20 cellular contexts compared by ENCODE assay signal in genomic region chr10:76868088-76868949, GRCh38.
DNase-seq lines count a peak whose midpoint lies in the region; ATAC-seq and TF ChIP-seq lines count a peak whose summit lies in the region.
"Had no signal": no experiment of that assay in that cellular context is flagged by ENCODE, and none has a peak within 500 bp of the region (broad histone marks: within the 10 kb centered on the region; RNA-seq: fewer than 3 reads in every experiment).

No MANE protein-coding gene starts in this region.

- H3K27ac ChIP-seq in ovary: no peak overlapping the region
- H3K27ac ChIP-seq: 22Rv1, lower lobe of right lung, WERI-Rb-1 had no signal

- peaks cover 0 to 3% of the 10 kb centered on the region in 2 donors for H3K9me3 Mint-ChIP-seq in stimulated activated naive B cell treated with anti-CD40 and anti-IgM and Interleukin-4, amounts not matched to agents 10 μg/mL and 1 μg/mL and 100 μg/mL, for 72 hours
- H3K9me3 Mint-ChIP-seq: T-helper 1 cell treated with Interleukin-12 subunit alpha and Interleukin-12 subunit beta and Interleukin-4 antibody, amounts not matched to agents 30 μg/mL and 1 μg/mL, for 36 hours had no signal

- no peak for ATAC-seq in stimulated activated naive B cell treated with anti-CD40 and anti-IgM and Interleukin-4, amounts not matched to agents 10 μg/mL and 1 μg/mL and 100 μg/mL, for 72 hours (replicated peaks)
- no peak for ATAC-seq in GM19351 (IDR thresholded peaks at IDR 0.05; ENCODE audit: unreplicated experiment)
- ATAC-seq: lower lobe of right lung, Right ventricle myocardium inferior had no signal

- H3K4me3 Mint-ChIP-seq in stimulated activated naive B cell treated with anti-CD40 and anti-IgM and Interleukin-4, amounts not matched to agents 10 μg/mL and 1 μg/mL and 100 μg/mL, for 72 hours: no peak overlapping the region
- H3K4me3 Mint-ChIP-seq: activated CD4-positive, alpha-beta memory T cell treated with anti-CD3 and anti-CD28 coated beads for 36 hours; activated naive CD4-positive, alpha-beta T cell treated with anti-CD3 and anti-CD28 coated beads, Interleukin-2, amount 10 ng/mL, durations not matched to agents 7 days and 5 days; T-helper 1 cell treated with Interleukin-12 subunit alpha and Interleukin-12 subunit beta and Interleukin-4 antibody, amounts not matched to agents 30 μg/mL and 1 μg/mL, for 36 hours had no signal

- WGBS in ovary, 3 donors: 46 to 60% (median 56%) methylated on average over 4 of the region's 4 CpGs

- H3K4me1 Mint-ChIP-seq in stimulated activated naive B cell treated with anti-CD40 and anti-IgM and Interleukin-4, amounts not matched to agents 10 μg/mL and 1 μg/mL and 100 μg/mL, for 72 hours: no peaks in the 10 kb centered on the region
- H3K4me1 Mint-ChIP-seq: activated naive CD4-positive, alpha-beta T cell treated with anti-CD3 and anti-CD28 coated beads, Interleukin-2, amount 10 ng/mL, durations not matched to agents 7 days and 5 days had no signal

- H3K4me3 ChIP-seq in ovary: no peak overlapping the region
- H3K4me3 ChIP-seq: lower lobe of right lung had no signal

- H3K27me3 ChIP-seq in ovary: no peaks in the 10 kb centered on the region

- DNase-seq in DMS 273 (lab: John Stamatoyannopoulos, UW; ENCODE audit: unreplicated experiment): peak; percentile 63
- no peak for DNase-seq in DMS 273 treated with DMSO at 0.1 percent for 48 hours (lab: John Stamatoyannopoulos, UW)
- DNase-seq in NCI-H1694 treated with DMSO at 0.1 percent for 48 hours (lab: John Stamatoyannopoulos, UW): peak; percentile 43
- DNase-seq in fibroblast of peridontal ligament (ENCODE audit: extremely low read depth): peak; percentile 91
- DNase-seq in stimulated activated naive B cell treated with anti-CD40 and anti-IgM and Interleukin-4, amounts not matched to agents 10 μg/mL and 1 μg/mL and 100 μg/mL, for 72 hours: no peak
- DNase-seq in ovary: no peak
- no peak for DNase-seq in SW 1271 (lab: John Stamatoyannopoulos, UW)
- DNase-seq: activated CD4-positive, alpha-beta memory T cell treated with anti-CD3 and anti-CD28 coated beads for 36 hours; activated naive CD4-positive, alpha-beta T cell treated with anti-CD3 and anti-CD28 coated beads, Interleukin-2, amount 10 ng/mL, durations not matched to agents 7 days and 5 days; DMS79; GOT3; lower lobe of right lung; NCI-H2029; stimulated activated CD4-positive, alpha-beta T cell treated with anti-CD3 and anti-CD28 coated beads, Interleukin-4, amount 100 ng/mL, for 1 hour; substantia nigra; WERI-Rb-1 had no signal

- H3K9me3 ChIP-seq in ovary: no peaks in the 10 kb centered on the region
- H3K9me3 ChIP-seq: lower lobe of right lung had no signal

- no peak for TF ChIP-seq EP300 in ovary (IDR thresholded peaks at IDR 0.05)

- no peaks in the 10 kb centered on the region for H3K36me3 ChIP-seq in ovary
- H3K36me3 ChIP-seq: lower lobe of right lung, WERI-Rb-1 had no signal

- H3K4me1 ChIP-seq in ovary (ENCODE audit: insufficient read depth): no peaks in the 10 kb centered on the region
- H3K4me1 ChIP-seq: lower lobe of right lung had no signal

- H3K27me3 Mint-ChIP-seq in stimulated activated naive B cell treated with anti-CD40 and anti-IgM and Interleukin-4, amounts not matched to agents 10 μg/mL and 1 μg/mL and 100 μg/mL, for 72 hours: no peaks in the 10 kb centered on the region
- H3K27me3 Mint-ChIP-seq: activated CD4-positive, alpha-beta memory T cell treated with anti-CD3 and anti-CD28 coated beads for 36 hours; activated naive CD4-positive, alpha-beta T cell treated with anti-CD3 and anti-CD28 coated beads, Interleukin-2, amount 10 ng/mL, durations not matched to agents 7 days and 5 days had no signal

- no peak for TF ChIP-seq CTCF in ovary (IDR thresholded peaks at IDR 0.05)

- H3K27ac Mint-ChIP-seq in stimulated activated naive B cell treated with anti-CD40 and anti-IgM and Interleukin-4, amounts not matched to agents 10 μg/mL and 1 μg/mL and 100 μg/mL, for 72 hours: peak overlapping the region; percentile 15
- H3K27ac Mint-ChIP-seq: activated CD4-positive, alpha-beta memory T cell treated with anti-CD3 and anti-CD28 coated beads for 36 hours; activated naive CD4-positive, alpha-beta T cell treated with anti-CD3 and anti-CD28 coated beads, Interleukin-2, amount 10 ng/mL, durations not matched to agents 7 days and 5 days; T-helper 1 cell treated with Interleukin-12 subunit alpha and Interleukin-12 subunit beta and Interleukin-4 antibody, amounts not matched to agents 30 μg/mL and 1 μg/mL, for 36 hours had no signal

- no peak for TF ChIP-seq POLR2A in ovary (IDR thresholded peaks at IDR 0.05)

- H3K36me3 Mint-ChIP-seq in stimulated activated naive B cell treated with anti-CD40 and anti-IgM and Interleukin-4, amounts not matched to agents 10 μg/mL and 1 μg/mL and 100 μg/mL, for 72 hours: no peaks in the 10 kb centered on the region
- H3K36me3 Mint-ChIP-seq: activated CD4-positive, alpha-beta memory T cell treated with anti-CD3 and anti-CD28 coated beads for 36 hours; activated naive CD4-positive, alpha-beta T cell treated with anti-CD3 and anti-CD28 coated beads, Interleukin-2, amount 10 ng/mL, durations not matched to agents 7 days and 5 days had no signal

- intact Hi-C loops in ovary (cut with DNase I): no loop called here

Comparison
In these comparisons a context has a peak if more than half of its experiments do, and no peak if none do; other contexts are left out.
1. DNase-seq: peak in DMS 273 (single experiment), NCI-H1694 treated with DMSO at 0.1 percent for 48 hours (single experiment) and fibroblast of peridontal ligament (single experiment); none in DMS 273 treated with DMSO at 0.1 percent for 48 hours (single experiment), stimulated activated naive B cell treated with anti-CD40 and anti-IgM and Interleukin-4, amounts not matched to agents 10 μg/mL and 1 μg/mL and 100 μg/mL, for 72 hours (single experiment), ovary (0 of 5) and SW 1271 (0 of 2).